Comparison of ENCODE assay signal across 8 cellular contexts in the genomic region with DNA sequence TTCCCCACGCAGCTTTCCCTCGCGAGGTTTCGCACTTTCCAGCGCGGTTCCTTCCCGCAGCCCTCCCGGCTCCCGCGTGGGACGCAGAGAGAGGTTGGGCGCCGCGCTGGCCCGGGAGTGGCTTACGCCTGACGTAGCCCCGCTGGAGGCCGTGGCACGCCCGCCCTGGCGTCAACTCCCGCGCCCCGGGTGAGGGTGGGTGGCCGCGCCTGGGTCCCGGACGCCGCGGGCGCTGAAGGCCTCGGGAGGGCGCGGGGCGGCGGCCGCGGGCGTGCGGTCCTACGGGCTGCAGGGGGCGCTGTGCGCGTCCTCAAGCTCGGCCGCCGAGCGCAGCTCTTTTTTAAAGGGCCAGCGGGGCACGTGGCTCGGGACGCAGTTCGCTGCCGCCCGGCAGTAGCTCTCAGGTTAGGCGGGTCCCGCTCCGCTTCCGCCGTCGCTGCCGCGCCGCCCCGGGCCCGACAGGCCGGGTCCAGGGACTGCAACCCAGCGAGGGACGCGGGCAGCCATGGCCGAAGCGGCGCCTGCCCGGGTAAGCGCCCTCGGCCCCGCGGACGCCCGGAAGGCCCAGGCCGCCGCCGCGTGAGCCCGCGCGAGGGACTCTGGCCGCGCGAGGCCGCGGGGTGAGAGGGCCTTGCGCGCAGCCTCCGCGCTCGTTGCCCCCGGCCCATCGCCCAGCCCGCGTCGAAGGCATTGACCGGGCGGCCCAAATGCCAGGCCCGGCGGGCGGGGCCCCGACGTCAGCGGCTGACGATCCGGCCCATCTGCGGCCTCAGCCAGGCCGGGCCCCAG. TPM values are rescaled to one million over a fixed set of nuclear protein-coding genes. Genes with fewer than 3 reads are reported as not detected.
A peak's percentile ranks its signal among the peaks of the same experiment; 100 is the strongest.
DNase-seq lines count a peak whose midpoint lies in the region; ATAC-seq lines count a peak whose summit lies in the region.

Gene ZNF783, plus strand, starts transcription at position 368 of the 789 bp plus-strand sequence. Its CDS starts 138 bp downstream, at position 506.

- peak; percentile 82 for ATAC-seq in GM19372 (IDR thresholded peaks at IDR 0.05; ENCODE audit: low read depth, unreplicated experiment)
- ATAC-seq in HG03521 (IDR thresholded peaks at IDR 0.05; ENCODE audit: unreplicated experiment), result peak; percentile 83

- peak within 1 kb of the TSS; percentile 91 for H4K91ac ChIP-seq in mesenchymal stem cell (ENCODE audit: low read length)

- under 1% methylated on average over 74 of the region's 115 CpGs for WGBS in mesenchymal stem cell

- no peaks in the 10 kb centered on the region for H3K27me3 ChIP-seq in CD4-positive, alpha-beta memory T cell (ENCODE audit: insufficient read depth, low read length)
- no peaks in the 10 kb centered on the region for H3K27me3 ChIP-seq in effector memory CD4-positive, alpha-beta T cell (replicated peaks; ENCODE audit: control insufficient read depth, insufficient read depth, low read length, poor library complexity, severe bottlenecking)
- no peaks in the 10 kb centered on the region for H3K27me3 ChIP-seq in mesenchymal stem cell (ENCODE audit: control insufficient read depth in 1 of 2, insufficient read depth in 1 of 2, low read length in 2 of 2)

- H3K4me1 Mint-ChIP-seq in CD4-positive, alpha-beta memory T cell, result peaks cover 13 to 33% (median 21%) of the 10 kb centered on the region in 4 donors

- intact Hi-C loops in CD4-positive, alpha-beta memory T cell (cut with micrococcal nuclease), result loop anchor here (1.0 to 10.0 kb wide), 5 partner anchors 23 to 277 kb away; partner anchors contain the start of genes ZNF212 and ZNF746

- no peaks in the 10 kb centered on the region for H3K9me3 ChIP-seq in CD4-positive, alpha-beta memory T cell (ENCODE audit: control insufficient read depth in 1 of 2, low read length in 2 of 2)
- no peaks in the 10 kb centered on the region for H3K9me3 ChIP-seq in effector memory CD4-positive, alpha-beta T cell (ENCODE audit: control insufficient read depth, low read length)
- H3K9me3 ChIP-seq in mesenchymal stem cell (ENCODE audit: control insufficient read depth, low read length), result no peaks in the 10 kb centered on the region

- no peaks in the 10 kb centered on the region for H3K9me3 Mint-ChIP-seq in CD4-positive, alpha-beta memory T cell

- no peaks in the 10 kb centered on the region for H3K27me3 Mint-ChIP-seq in CD4-positive, alpha-beta memory T cell

- peak within 1 kb of the TSS in 1 of 2 experiments; percentile 59 for H2BK12ac ChIP-seq in mesenchymal stem cell (ENCODE audit: low read length in 2 of 2)

- H3K36me3 ChIP-seq in CD4-positive, alpha-beta memory T cell (ENCODE audit: insufficient read depth, low read length), result peaks cover 8% of the 10 kb centered on the region
- H3K36me3 ChIP-seq in effector memory CD4-positive, alpha-beta T cell (ENCODE audit: control insufficient read depth, insufficient read depth, low read length), result peaks cover 21% of the 10 kb centered on the region
- H3K36me3 ChIP-seq in mesenchymal stem cell (ENCODE audit: control insufficient read depth in 1 of 2, insufficient read depth in 2 of 2, low read depth in 1 of 2, low read length in 2 of 2), result peaks cover 17 to 29% of the 10 kb centered on the region in 2 experiments

- peak within 1 kb of the TSS; percentile 87 to 95 (median 92) for H3K27ac Mint-ChIP-seq in CD4-positive, alpha-beta memory T cell

- peak within 1 kb of the TSS; percentile 88 for H2BK120ac ChIP-seq in mesenchymal stem cell (ENCODE audit: low read depth, low read length)

- no peak within 1 kb of the TSS for H2AK5ac ChIP-seq in mesenchymal stem cell (ENCODE audit: low read length, severe bottlenecking)

- peak within 1 kb of the TSS; percentile 83 for H3K4me2 ChIP-seq in mesenchymal stem cell (ENCODE audit: low read length, poor library complexity, severe bottlenecking)

- H3K4me1 ChIP-seq in CD4-positive, alpha-beta memory T cell (ENCODE audit: insufficient read depth, low read length), result peaks cover 25% of the 10 kb centered on the region
- H3K4me1 ChIP-seq in effector memory CD4-positive, alpha-beta T cell (ENCODE audit: control insufficient read depth, insufficient read depth, low read length, poor library complexity, severe bottlenecking), result peaks cover 10% of the 10 kb centered on the region
- H3K4me1 ChIP-seq in mesenchymal stem cell (ENCODE audit: control insufficient read depth, insufficient read depth, low read depth, low read length), result peaks cover 6% of the 10 kb centered on the region

- peak within 1 kb of the TSS; percentile 93 for H4K8ac ChIP-seq in mesenchymal stem cell (ENCODE audit: low read length)

- peaks cover 8 to 21% of the 10 kb centered on the region in 2 donors for H3K36me3 Mint-ChIP-seq in CD4-positive, alpha-beta memory T cell

- CTCF ChIA-PET in CD4-positive, alpha-beta memory T cell (lab: Charles Lee; ENCODE audit: partially characterized antibody), result interaction anchor here (0.7 to 4.3 kb wide), 13 partner anchors 10 to 363 kb away, joined by 3 to 63 read pairs (median 5); partner anchors contain the start of genes PDIA4, ZNF212 and ZNF777

- peak within 1 kb of the TSS; percentile 15 to 83 for H3K4ac ChIP-seq in mesenchymal stem cell (ENCODE audit: low read depth in 1 of 2, low read length in 2 of 2)

- H3K4me3 ChIP-seq in CD4-positive, alpha-beta memory T cell (ENCODE audit: low read length in 2 of 2), result peak within 1 kb of the TSS; percentile 52 to 61
- H3K4me3 ChIP-seq in effector memory CD4-positive, alpha-beta T cell (ENCODE audit: insufficient read depth, low read depth, low read length, poor library complexity, severe bottlenecking), result peak within 1 kb of the TSS; percentile 55
- H3K4me3 ChIP-seq in mesenchymal stem cell (ENCODE audit: insufficient read depth in 1 of 2, low read depth in 1 of 2, low read length in 2 of 2), result peak within 1 kb of the TSS; percentile 71 to 83

- H2BK15ac ChIP-seq in mesenchymal stem cell (ENCODE audit: low read depth, poor library complexity, severe bottlenecking), result peak within 1 kb of the TSS; percentile 33

- peak within 1 kb of the TSS; percentile 91 to 93 for H3K18ac ChIP-seq in mesenchymal stem cell (ENCODE audit: low read depth in 1 of 2, low read length in 2 of 2)

- H3K14ac ChIP-seq in mesenchymal stem cell (ENCODE audit: low read length in 2 of 2), result peak within 1 kb of the TSS in 1 of 2 experiments; percentile 53

- peak within 1 kb of the TSS; percentile 7 to 91 for H3K23ac ChIP-seq in mesenchymal stem cell (ENCODE audit: low read length in 2 of 2)

- peak within 1 kb of the TSS; percentile 97 for H3K9ac ChIP-seq in mesenchymal stem cell (ENCODE audit: low read length)

- peak within 1 kb of the TSS; percentile 68 for H3K27ac ChIP-seq in CD4-positive, alpha-beta memory T cell (ENCODE audit: low read depth, low read length)
- peak within 1 kb of the TSS; percentile 72 for H3K27ac ChIP-seq in effector memory CD4-positive, alpha-beta T cell (ENCODE audit: insufficient read depth, low read length, poor library complexity, severe bottlenecking)
- peak within 1 kb of the TSS; percentile 85 for H3K27ac ChIP-seq in mesenchymal stem cell (ENCODE audit: low read length, poor library complexity, severe bottlenecking)

- DNase-seq in CD4-positive, alpha-beta memory T cell, result peak; percentile 84 to 89 (median 87)
- DNase-seq in NCI-H82 (lab: John Stamatoyannopoulos, UW), result peak; percentile 88
- peak; percentile 66 to 80 for DNase-seq in activated CD8-positive, alpha-beta memory T cell treated with anti-CD3 and anti-CD28 coated beads for 1 hour (ENCODE audit: extremely low read depth in 1 of 2, low read depth in 1 of 2)
- peak; percentile 76 to 79 (median 79) for DNase-seq in effector memory CD4-positive, alpha-beta T cell
- peak; percentile 82 for DNase-seq in mesenchymal stem cell
- peak; percentile 60 for DNase-seq in stimulated activated CD8-positive, alpha-beta memory T cell treated with anti-CD3 and anti-CD28 coated beads, Interleukin-12 subunit alpha, Interleukin-12 subunit beta, amount 100 ng/mL, for 24 hours (ENCODE audit: extremely low read depth)

- peak within 1 kb of the TSS; percentile 93 for H2AFZ ChIP-seq in mesenchymal stem cell (ENCODE audit: low read depth, low read length)

- peaks cover 12% of the 10 kb centered on the region for H3K79me1 ChIP-seq in mesenchymal stem cell (replicated peaks; ENCODE audit: low read length, poor library complexity, severe bottlenecking)

- H2BK5ac ChIP-seq in mesenchymal stem cell (ENCODE audit: low read depth, low read length, poor library complexity, severe bottlenecking), result peak within 1 kb of the TSS; percentile 83

- POLR2A ChIA-PET in CD4-positive, alpha-beta memory T cell (lab: Charles Lee; ENCODE audit: partially characterized antibody), result interaction anchor here (0.9 to 4.9 kb wide), 17 partner anchors 8 to 362 kb away, joined by 3 to 102 read pairs (median 6); partner anchors contain the start of genes ZNF282, ZNF398, ZNF425 and ZNF777

- H3K4me3 Mint-ChIP-seq in CD4-positive, alpha-beta memory T cell, result peak within 1 kb of the TSS; percentile 84 to 92 (median 87)

RNA-seq across cellular contexts. Expression of gene ZNF783, which starts in this region (rescaled TPM):
- total RNA-seq in CD4-positive, alpha-beta memory T cell, result 10 to 100 TPM; 42.6 to 43.5 TPM
- polyA plus RNA-seq in CD4-positive, alpha-beta memory T cell, result 1 to 10 TPM; 2.7 to 8.0 TPM
- 3.7 TPM for polyA plus RNA-seq in mesenchymal stem cell (2013, experiment 1 of 2)
- 3.5 TPM for polyA plus RNA-seq in mesenchymal stem cell (2013, experiment 2 of 2)

Comparison
In these comparisons a context has a peak if more than half of its experiments do, and no peak if none do; other contexts are left out.
1. Peak in every context shown above with its lines: DNase-seq, ATAC-seq, H3K4me3 ChIP-seq and H3K27ac ChIP-seq.